ENCODE assay signal across 10 cellular contexts in genomic region chr16:20674684-20675487, GRCh38. TPM values are rescaled to one million over a fixed set of nuclear protein-coding genes. Genes with fewer than 3 reads are reported as not detected.
DNase-seq lines count a peak whose midpoint lies in the region; ATAC-seq, FAIRE-seq and TF ChIP-seq lines count a peak whose summit lies in the region.
"Had no signal": no experiment of that assay in that cellular context is flagged by ENCODE, and none has a peak within 500 bp of the region (broad histone marks: within the 10 kb centered on the region; RNA-seq: fewer than 3 reads in every experiment).

No MANE protein-coding gene starts in this region.

- no peaks in the 10 kb centered on the region for H3K9me3 Mint-ChIP-seq in activated CD4-positive, alpha-beta T cell treated with anti-CD3 and anti-CD28 coated beads, Interleukin-2, amount 10 ng/mL, durations not matched to agents 24 days and 14 days

- ATAC-seq in K562 (peak; percentile 66), HepG2 (peak; percentile 73)

- H3K27ac ChIP-seq in K562 (ENCODE audit: extremely low read depth, low read depth, low read length) = peak overlapping the region; percentile 92
- peak overlapping the region; percentile 28 for H3K27ac ChIP-seq in HepG2 (ENCODE audit: extremely low read length, insufficient read depth, low read length)
- peak overlapping the region; percentile 69 to 75 for H3K27ac ChIP-seq in tibial artery

- H3K36me3 ChIP-seq in K562 (ENCODE audit: control insufficient read depth, insufficient read depth, low read length) (no peaks in the 10 kb centered on the region; the same call in 2 of the 3 replicates), HepG2 (replicated peaks in 1 of 2; ENCODE audit: control insufficient read depth in 1 of 2, insufficient read depth in 2 of 2, low read length in 2 of 2) (peaks cover 6 to 14% of the 10 kb centered on the region in 2 experiments), tibial artery (no peaks in the 10 kb centered on the region)

- no peak for TF ChIP-seq CTCF in K562 (IDR thresholded peaks at IDR 0.05 in 2 of 3, conservative IDR thresholded peaks at IDR 0.05 in 1 of 3; ENCODE audit: insufficient read depth in 2 of 3, low read depth in 1 of 3, low read length in 3 of 3)
- no peak for TF ChIP-seq CTCF in HepG2 (CRISPR knock-in tag; IDR thresholded peaks at IDR 0.05)
- TF ChIP-seq CTCF in tibial artery (IDR thresholded peaks at IDR 0.05) = no peak

- H3K9me3 ChIP-seq in K562 (replicated peaks; ENCODE audit: control insufficient read depth, insufficient read depth, low read depth, low read length) (no peaks in the 10 kb centered on the region), HepG2 (ENCODE audit: low read length) (no peaks in the 10 kb centered on the region), tibial artery (no peaks in the 10 kb centered on the region)

- no peak overlapping the region for H3K27ac Mint-ChIP-seq in activated CD4-positive, alpha-beta T cell treated with anti-CD3 and anti-CD28 coated beads, Interleukin-2, amount 10 ng/mL, durations not matched to agents 24 days and 14 days

- no peaks in the 10 kb centered on the region for H3K9me1 ChIP-seq in K562 (ENCODE audit: control insufficient read depth, insufficient read depth, low read length)

- peak overlapping the region; percentile 93 for H3K4me2 ChIP-seq in K562 (ENCODE audit: insufficient read depth, low read length)
- H3K4me2 ChIP-seq in HepG2 (ENCODE audit: low read depth, low read length) = peak overlapping the region; percentile 91

- peaks cover 2% of the 10 kb centered on the region for H3K27me3 Mint-ChIP-seq in activated CD4-positive, alpha-beta T cell treated with anti-CD3 and anti-CD28 coated beads, Interleukin-2, amount 10 ng/mL, durations not matched to agents 24 days and 14 days

- in situ Hi-C loops in K562 (cut with MboI) (no loop called here), HepG2 (cut with HindIII; ENCODE audit: extremely low pct_ligation_motif_present, low pct_unique_long_range_greater_than_20kb) (no loop called here)

- H2AFZ ChIP-seq in K562 (ENCODE audit: low read depth, low read length) (peak overlapping the region; percentile 73), HepG2 (ENCODE audit: low read length) (peak overlapping the region; percentile 88)

- no peaks in the 10 kb centered on the region for H4K20me1 ChIP-seq in K562 (replicated peaks; ENCODE audit: control insufficient read depth, insufficient read depth, low read length)
- no peaks in the 10 kb centered on the region for H4K20me1 ChIP-seq in HepG2 (ENCODE audit: insufficient read depth, low read length)

- H3K4me1 Mint-ChIP-seq in activated CD4-positive, alpha-beta T cell treated with anti-CD3 and anti-CD28 coated beads, Interleukin-2, amount 10 ng/mL, durations not matched to agents 24 days and 14 days = peaks cover 23% of the 10 kb centered on the region

- H3K4me3 Mint-ChIP-seq in activated CD4-positive, alpha-beta T cell treated with anti-CD3 and anti-CD28 coated beads, Interleukin-2, amount 10 ng/mL, durations not matched to agents 24 days and 14 days = peak overlapping the region; percentile 81

- no peaks in the 10 kb centered on the region for H3K27me3 ChIP-seq in K562 (ENCODE audit: control insufficient read depth in 2 of 2, insufficient read depth in 2 of 2, low read length in 2 of 2)
- H3K27me3 ChIP-seq in HepG2 (ENCODE audit: control insufficient read depth in 1 of 2, insufficient read depth in 2 of 2, low read length in 2 of 2) = no peaks in the 10 kb centered on the region; a peak in 1 of 5 replicates
- H3K27me3 ChIP-seq in tibial artery = no peaks in the 10 kb centered on the region

- BruUV-seq in K562 (replicated peaks; lab: Mats Ljungman, UMichigan) = TSS peak; percentile 79
- TSS peak; percentile 76 for BruUV-seq in HepG2 (replicated peaks; lab: Mats Ljungman, UMichigan)

- POLR2A ChIA-PET in K562 (lab: Yijun Ruan, JAX) = interaction anchor here (0.9 to 3.3 kb wide), 7 partner anchors 7 to 225 kb away, joined by 3 to 14 read pairs (median 3); partner anchors contain the start of genes DCUN1D3 and LYRM1
- POLR2A ChIA-PET in HepG2 (lab: Yijun Ruan, JAX) = interaction anchor here (1.1 to 1.7 kb wide), 3 partner anchors 31 to 66 kb away, joined by 3 to 6 read pairs (median 5); no protein-coding TSS in a partner anchor

- peaks cover 10 to 34% of the 10 kb centered on the region in 2 experiments for H3K4me1 ChIP-seq in K562 (replicated peaks in 1 of 2; ENCODE audit: control insufficient read depth in 2 of 2, insufficient read depth in 2 of 2, low read length in 2 of 2)
- H3K4me1 ChIP-seq in HepG2 (ENCODE audit: insufficient read depth, low read length) = peaks cover 57% of the 10 kb centered on the region
- H3K4me1 ChIP-seq in tibial artery = peaks cover 0 to 40% (median 25%) of the 10 kb centered on the region in 4 donors

- WGBS in K562 (ENCODE audit: insufficient coverage, low coverage, missing lambda C conversion rate) = 7% methylated on average over 19 of the region's 19 CpGs
- 2% methylated on average over 19 of the region's 19 CpGs for WGBS in HepG2 (ENCODE audit: low lambda C conversion rate)

- CTCF ChIA-PET in K562 (lab: Yijun Ruan, JAX; ENCODE audit: low intra/inter-chr PET ratio) = no interaction called here
- CTCF ChIA-PET in HepG2 (lab: Yijun Ruan, JAX; ENCODE audit: low intra/inter-chr PET ratio, low total read pairs) = no interaction called here

- peaks cover 26% of the 10 kb centered on the region for H3K79me2 ChIP-seq in K562 (ENCODE audit: control insufficient read depth, insufficient read depth, low read length)
- H3K79me2 ChIP-seq in HepG2 (ENCODE audit: insufficient read depth, low read length) = peaks cover 31% of the 10 kb centered on the region

- no peak for DNase-seq in activated CD4-positive, alpha-beta T cell treated with anti-CD3 and anti-CD28 coated beads, Interleukin-2, amount 10 ng/mL, durations not matched to agents 24 days and 14 days
- no peak for DNase-seq in activated CD4-positive, alpha-beta T cell treated with anti-CD3 and anti-CD28 coated beads, Interleukin-2, amount 50 U/mL, for 48 hours
- peak in 2 of 4 experiments; percentile 23 to 54 for DNase-seq in K562 (ENCODE audit: extremely low read depth in 1 of 4, low spot score in 3 of 4)
- DNase-seq in HepG2 (ENCODE audit: low spot score) = peak; percentile 41
- DNase-seq in tibial artery = no peak
- no peak for DNase-seq in NOMO-1 treated with dmso at 0.1 percent for 144 hours (lab: John Stamatoyannopoulos, UW; ENCODE audit: unreplicated experiment)
- no peak for DNase-seq in NCI-H1048 (lab: John Stamatoyannopoulos, UW)
- DNase-seq in AML-193 (lab: John Stamatoyannopoulos, UW) = no peak

- FAIRE-seq in K562 (lab: Jason Lieb, UNC) = peak; percentile 52
- FAIRE-seq in HepG2 (lab: Jason Lieb, UNC) = no peak

- H3K9ac ChIP-seq in K562 (ENCODE audit: insufficient read depth in 1 of 2, low read depth in 2 of 2, low read length in 2 of 2) (peak overlapping the region; percentile 85 to 86), HepG2 (ENCODE audit: insufficient read depth, low read depth, low read length) (peak overlapping the region; percentile 68)

- intact Hi-C loops in activated CD4-positive, alpha-beta T cell treated with anti-CD3 and anti-CD28 coated beads, Interleukin-2, amount 10 ng/mL, durations not matched to agents 24 days and 14 days (cut with micrococcal nuclease) = no loop called here
- intact Hi-C loops in K562 (cut with micrococcal nuclease) (loop anchor here (5.0 kb wide), 1 partner anchor 1153 kb away; the partner anchor contains the start of genes CCP110 and GDE1), HepG2 (cut with micrococcal nuclease; ENCODE audit: unreplicated experiment) (loop anchor here (2.0 to 5.0 kb wide), 2 partner anchors 66 to 78 kb away; partner anchors contain the start of gene THUMPD1), tibial artery (cut with DNase I; ENCODE audit: low total_unique reads) (loop anchor here (10.0 kb wide), 1 partner anchor 1950 kb away; no protein-coding TSS in a partner anchor)

- no peaks in the 10 kb centered on the region for H3K36me3 Mint-ChIP-seq in activated CD4-positive, alpha-beta T cell treated with anti-CD3 and anti-CD28 coated beads, Interleukin-2, amount 10 ng/mL, durations not matched to agents 24 days and 14 days (ENCODE audit: low read depth)

- no peak for TF ChIP-seq POLR2A in K562 (conservative IDR thresholded peaks at IDR 0.05)
- TF ChIP-seq POLR2A in HepG2 (IDR thresholded peaks at IDR 0.05; ENCODE audit: insufficient read depth in 1 of 2, low read depth in 2 of 2, low read length in 2 of 2) = peak; percentile 22 to 45; a peak in 3 of 4 replicates

- TF ChIP-seq RAD21 in K562 (CRISPR knock-in tag; conservative IDR thresholded peaks at IDR 0.05 in 1 of 2, IDR thresholded peaks at IDR 0.05 in 1 of 2) (no peak), HepG2 (CRISPR knock-in tag; IDR thresholded peaks at IDR 0.05) (no peak)

- H3K4me3 ChIP-seq in K562 (peak overlapping the region; percentile 51), HepG2 (replicated peaks in 1 of 3; ENCODE audit: insufficient read depth in 1 of 3, low read depth in 2 of 3, low read length in 3 of 3) (peak overlapping the region; percentile 75 to 84 (median 80)), tibial artery (peak overlapping the region; percentile 44 to 59)

- TF ChIP-seq EP300 in K562 (IDR thresholded peaks at IDR 0.05; ENCODE audit: low read length) (no peak), HepG2 (IDR thresholded peaks at IDR 0.05; ENCODE audit: low read depth in 2 of 2, low read length in 2 of 2) (no peak), HepG2 (CRISPR knock-in tag; IDR thresholded peaks at IDR 0.05; ENCODE audit: borderline replicate concordance) (0 out of 2 replicates have a peak, but pooled peaks have one; percentile 22)

RNA-seq across cellular contexts. Expression of gene ACSM1, which starts 22.6 kb away (rescaled TPM):
- total RNA-seq in activated CD4-positive, alpha-beta T cell treated with anti-CD3 and anti-CD28 coated beads, Interleukin-2, amount 10 ng/mL, durations not matched to agents 24 days and 14 days = not detected in 2 replicates
- total RNA-seq in K562 (2011; cell fraction: chromatin; rRNA removed; ENCODE audit: low replicate concordance) = 0.49 and 0.53 TPM in 2 replicates
- 0.39 TPM in 1 of 2 replicates, not detected in the other for total RNA-seq in K562 (2011; cell fraction: nucleolus; rRNA removed)
- 0.22 and 0.38 TPM in 2 replicates for total RNA-seq in K562 (2011; cell fraction: nucleoplasm; rRNA removed)
- total RNA-seq in K562 (2014; rRNA removed) = 0.09 and 0.37 TPM in 2 replicates
- 0.25 and 0.29 TPM in 2 replicates for total RNA-seq in K562 (2014; rRNA removed; fragmentation: Illumina TruSeq; extraction: Trizol)
- total RNA-seq in K562 (2015; rRNA removed; fragmentation: Illumina TruSeq; extraction: Trizol) = 0.18 TPM in 1 of 2 replicates, not detected in the other
- 0.20 and 0.24 TPM in 2 replicates for total RNA-seq in K562 (2021)
- 0.50 and 1.9 TPM in 2 replicates for polyA plus RNA-seq in K562 (2011; rRNA removed)
- polyA plus RNA-seq in K562 (2011; cell fraction: cytosol; rRNA removed) = 1.1 and 2.1 TPM in 2 replicates
- polyA plus RNA-seq in K562 (2011; cell fraction: nucleus; rRNA removed) = 0.68 and 1.9 TPM in 2 replicates
- 0.22 and 2.0 TPM in 2 replicates for polyA plus RNA-seq in K562 (2012)
- polyA plus RNA-seq in K562 (2014; fragmentation: Illumina TruSeq; extraction: Trizol) = 0.15 and 0.28 TPM in 2 replicates
- under 1 TPM; 0.08 to 0.23 TPM for polyA plus RNA-seq in K562 (2014; fragmentation: Nextera tagmentation; extraction: Ambion mirVana)
- polyA plus RNA-seq in K562 (2014; rRNA removed) = 0.11 and 0.16 TPM in 2 replicates
- 0.70 and 0.99 TPM in 2 replicates for polyA minus RNA-seq in K562 (2011; rRNA and poly(A)+ RNA removed)
- not detected in 2 replicates for polyA minus RNA-seq in K562 (2011; cell fraction: cytosol; rRNA and poly(A)+ RNA removed)
- polyA minus RNA-seq in K562 (2011; cell fraction: nucleus; rRNA and poly(A)+ RNA removed) = 0.67 TPM in 1 of 2 replicates, not detected in the other
- 0.71 and 1.1 TPM in 2 replicates for total RNA-seq in HepG2 (2016; rRNA removed; fragmentation: Illumina TruSeq; extraction: Trizol)
- total RNA-seq in HepG2 (2016; cell fraction: cytosol; rRNA removed; fragmentation: Illumina TruSeq; extraction: Trizol; ENCODE audit: low read depth) = 0.26 and 0.91 TPM in 2 replicates
- total RNA-seq in HepG2 (2016; cell fraction: insoluble cytoplasmic fraction; rRNA removed; fragmentation: Illumina TruSeq; extraction: Trizol) = 0.80 and 0.82 TPM in 2 replicates
- total RNA-seq in HepG2 (2016; cell fraction: membrane; rRNA removed; fragmentation: Illumina TruSeq; extraction: Trizol) = 0.69 and 0.80 TPM in 2 replicates
- 1.1 and 1.6 TPM in 2 replicates for total RNA-seq in HepG2 (2016; cell fraction: nucleus; rRNA removed; fragmentation: Illumina TruSeq; extraction: Trizol)
- polyA plus RNA-seq in HepG2 (2011; rRNA removed) = 0.73 and 0.77 TPM in 2 replicates
- polyA plus RNA-seq in HepG2 (2011; cell fraction: cytosol; rRNA removed) = 0.44 and 0.97 TPM in 2 replicates
- polyA plus RNA-seq in HepG2 (2011; cell fraction: nucleus; rRNA removed) = 0.40 and 1.1 TPM in 2 replicates
- 0.68 and 0.71 TPM in 2 replicates for polyA plus RNA-seq in HepG2 (2012)
- polyA plus RNA-seq in HepG2 (2016; cell fraction: cytosol; fragmentation: Illumina TruSeq; extraction: Trizol; ENCODE audit: low read depth) = 0.17 and 0.42 TPM in 2 replicates
- 0.75 and 0.91 TPM in 2 replicates for polyA plus RNA-seq in HepG2 (2016; cell fraction: insoluble cytoplasmic fraction; fragmentation: Illumina TruSeq; extraction: Trizol; ENCODE audit: low read depth)
- polyA plus RNA-seq in HepG2 (2016; cell fraction: membrane; fragmentation: Illumina TruSeq; extraction: Trizol; ENCODE audit: low read depth) = 0.35 and 0.45 TPM in 2 replicates
- polyA plus RNA-seq in HepG2 (2016; cell fraction: nucleus; fragmentation: Illumina TruSeq; extraction: Trizol; ENCODE audit: insufficient read depth, low read depth) = 0.93 and 1.4 TPM in 2 replicates
- 0.84 TPM in 1 of 2 replicates, not detected in the other for polyA minus RNA-seq in HepG2 (2011; rRNA and poly(A)+ RNA removed; ENCODE audit: low replicate concordance)
- 0.30 TPM in 1 of 2 replicates, not detected in the other for polyA minus RNA-seq in HepG2 (2011; cell fraction: cytosol; rRNA and poly(A)+ RNA removed)
- 0.77 and 0.87 TPM in 2 replicates for polyA minus RNA-seq in HepG2 (2011; cell fraction: nucleus; rRNA and poly(A)+ RNA removed)
- total RNA-seq: dermis microvascular lymphatic vessel endothelial cell had no signal
- polyA plus RNA-seq: BJ had no signal

Comparison
In these comparisons a context has a peak if more than half of its experiments do, and no peak if none do; other contexts are left out.
1. H3K27ac ChIP-seq: peak in every context shown above with its lines; median percentile 92 in K562; 72 in tibial artery; 28 in HepG2.